27 cellular contexts compared by ENCODE assay signal in the genomic region with DNA sequence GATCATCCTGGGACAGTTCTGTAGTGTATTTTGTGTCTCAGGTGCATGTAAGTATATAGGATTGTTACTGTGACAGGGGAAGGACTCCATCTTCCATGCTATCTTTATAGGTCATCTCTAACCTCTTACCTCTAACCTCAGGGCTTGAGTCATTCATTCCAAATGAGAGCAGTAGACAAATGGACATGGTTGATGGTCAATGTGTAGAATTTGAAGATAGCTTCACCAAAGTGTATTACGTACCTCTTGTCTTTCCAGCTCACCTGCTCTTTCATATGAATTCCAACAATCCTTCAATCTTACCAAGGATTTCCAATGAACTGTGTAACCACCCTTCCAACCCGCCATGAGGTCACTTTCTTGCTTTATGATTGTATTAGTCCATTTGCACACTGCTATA.
"Had no signal": no experiment of that assay in that cellular context is flagged by ENCODE, and none has a peak within 500 bp of the region (broad histone marks: within the 10 kb centered on the region; RNA-seq: fewer than 3 reads in every experiment).

No MANE protein-coding gene starts in this region.

- H3K9me3 Mint-ChIP-seq: stimulated activated effector memory CD8-positive, alpha-beta T cell treated with anti-CD3 and anti-CD28 coated beads, Interleukin-12 subunit alpha, Interleukin-12 subunit beta, amount 100 ng/mL, for 72 hours; stimulated activated memory B cell treated with anti-CD40 and anti-IgM and Interleukin-4, amounts not matched to agents 10 μg/mL and 1 μg/mL and 100 μg/mL, for 72 hours; stimulated activated naive CD8-positive, alpha-beta T cell treated with anti-CD3 and anti-CD28 coated beads, Interleukin-15, amount 100 ng/mL, for 72 hours; stimulated activated naive CD8-positive, alpha-beta T cell treated with anti-CD3 and anti-CD28 coated beads, Interleukin-15, Interleukin-2, amounts not matched to agents 100 ng/mL and 50 ng/mL, for 24 hours; type B pancreatic cell had no signal

- H3K4me3 ChIP-seq: stomach, suprapubic skin, testis, thoracic aorta, thyroid gland, tibial artery, tibial nerve, transverse colon, upper lobe of left lung, upper lobe of right lung, uterus, vagina had no signal

- H3K36me3 Mint-ChIP-seq: stimulated activated effector memory CD8-positive, alpha-beta T cell treated with anti-CD3 and anti-CD28 coated beads, Interleukin-12 subunit alpha, Interleukin-12 subunit beta, amount 100 ng/mL, for 72 hours; stimulated activated memory B cell treated with anti-CD40 and anti-IgM and Interleukin-4, amounts not matched to agents 10 μg/mL and 1 μg/mL and 100 μg/mL, for 72 hours; stimulated activated naive B cell treated with anti-CD40 and anti-IgM and Interleukin-4, amounts not matched to agents 10 μg/mL and 1 μg/mL and 100 μg/mL, for 72 hours; type B pancreatic cell had no signal

- ATAC-seq: stimulated activated effector memory CD8-positive, alpha-beta T cell treated with anti-CD3 and anti-CD28 coated beads, Interleukin-12 subunit alpha, Interleukin-12 subunit beta, amount 100 ng/mL, for 72 hours; stimulated activated memory B cell treated with anti-CD40 and anti-IgM and Interleukin-4, amounts not matched to agents 10 μg/mL and 1 μg/mL and 100 μg/mL, for 72 hours; stimulated activated naive B cell treated with anti-CD40 and anti-IgM and Interleukin-4, amounts not matched to agents 10 μg/mL and 1 μg/mL and 100 μg/mL, for 72 hours; stimulated activated naive CD8-positive, alpha-beta T cell treated with anti-CD3 and anti-CD28 coated beads, Interleukin-15, amount 100 ng/mL, for 72 hours; stimulated activated naive CD8-positive, alpha-beta T cell treated with anti-CD3 and anti-CD28 coated beads, Interleukin-15, Interleukin-2, amounts not matched to agents 100 U/mL and 50 U/mL, for 24 hours; upper lobe of right lung had no signal

- H3K4me1 Mint-ChIP-seq: stimulated activated effector memory CD8-positive, alpha-beta T cell treated with anti-CD3 and anti-CD28 coated beads, Interleukin-12 subunit alpha, Interleukin-12 subunit beta, amount 100 ng/mL, for 72 hours; stimulated activated memory B cell treated with anti-CD40 and anti-IgM and Interleukin-4, amounts not matched to agents 10 μg/mL and 1 μg/mL and 100 μg/mL, for 72 hours; stimulated activated naive CD8-positive, alpha-beta T cell treated with anti-CD3 and anti-CD28 coated beads, Interleukin-15, amount 100 ng/mL, for 72 hours had no signal

- H3K27ac Mint-ChIP-seq: stimulated activated effector memory CD8-positive, alpha-beta T cell treated with anti-CD3 and anti-CD28 coated beads, Interleukin-12 subunit alpha, Interleukin-12 subunit beta, amount 100 ng/mL, for 72 hours; stimulated activated memory B cell treated with anti-CD40 and anti-IgM and Interleukin-4, amounts not matched to agents 10 μg/mL and 1 μg/mL and 100 μg/mL, for 72 hours; stimulated activated naive B cell treated with anti-CD40 and anti-IgM and Interleukin-4, amounts not matched to agents 10 μg/mL and 1 μg/mL and 100 μg/mL, for 72 hours; stimulated activated naive CD8-positive, alpha-beta T cell treated with anti-CD3 and anti-CD28 coated beads, Interleukin-15, amount 100 ng/mL, for 72 hours; stimulated activated naive CD8-positive, alpha-beta T cell treated with anti-CD3 and anti-CD28 coated beads, Interleukin-15, Interleukin-2, amounts not matched to agents 100 ng/mL and 50 ng/mL, for 24 hours; type B pancreatic cell had no signal

- H3K27me3 ChIP-seq: stomach, suprapubic skin, testis, thyroid gland, tibial artery, tibial nerve, transverse colon, upper lobe of left lung, upper lobe of right lung, uterus, vagina had no signal

- DNase-seq: stimulated activated CD4-positive, alpha-beta T cell treated with anti-CD3 and anti-CD28 coated beads, Interleukin-2, amount 100 ng/mL, for 48 hours; stimulated activated CD4-positive, alpha-beta T cell treated with anti-CD3 and anti-CD28 coated beads, Interleukin-4, amount 100 ng/mL, for 1 hour; stimulated activated CD4-positive, alpha-beta T cell treated with anti-CD3 and anti-CD28 coated beads, Interleukin-4, amount 100 ng/mL, for 24 hours; stimulated activated CD4-positive, alpha-beta T cell treated with anti-CD3 and anti-CD28 coated beads, Interleukin-4, amount 100 ng/mL, for 4 hours; stimulated activated CD8-positive, alpha-beta memory T cell treated with anti-CD3 and anti-CD28 coated beads, Interleukin-4, amount 100 ng/mL, for 48 hours; stimulated activated naive B cell treated with anti-CD40 and anti-IgM and Interleukin-4, amounts not matched to agents 10 μg/mL and 1 μg/mL and 100 μg/mL, for 72 hours; stimulated activated naive CD4-positive, alpha-beta T cell; stimulated activated naive CD4-positive, alpha-beta T cell treated with Interleukin-2 at 50 U/mL for 16 hours; stimulated activated naive CD8-positive, alpha-beta T cell treated with anti-CD3 and anti-CD28 coated beads, Interleukin-15, amount 100 ng/mL, for 72 hours; stimulated activated naive CD8-positive, alpha-beta T cell treated with anti-CD3 and anti-CD28 coated beads, Interleukin-15, Interleukin-2, amounts not matched to agents 100 U/mL and 50 U/mL, for 24 hours; stomach; substantia nigra; testis; thyroid gland; tibial artery; transverse colon; upper lobe of left lung; upper lobe of right lung; uterus had no signal

- H3K9me3 ChIP-seq: stomach, suprapubic skin, testis, thoracic aorta, thyroid gland, tibial artery, tibial nerve, transverse colon, upper lobe of left lung, upper lobe of right lung, uterus, vagina had no signal

- H3K36me3 ChIP-seq: stomach, suprapubic skin, thoracic aorta, thyroid gland, tibial artery, tibial nerve, transverse colon, upper lobe of left lung, upper lobe of right lung, uterus, vagina had no signal

- H3K27me3 Mint-ChIP-seq: stimulated activated memory B cell treated with anti-CD40 and anti-IgM and Interleukin-4, amounts not matched to agents 10 μg/mL and 1 μg/mL and 100 μg/mL, for 72 hours; stimulated activated naive B cell treated with anti-CD40 and anti-IgM and Interleukin-4, amounts not matched to agents 10 μg/mL and 1 μg/mL and 100 μg/mL, for 72 hours; stimulated activated naive CD8-positive, alpha-beta T cell treated with anti-CD3 and anti-CD28 coated beads, Interleukin-15, Interleukin-2, amounts not matched to agents 100 ng/mL and 50 ng/mL, for 24 hours; type B pancreatic cell had no signal

- H3K4me1 ChIP-seq: stomach, suprapubic skin, testis, thyroid gland, tibial artery, transverse colon, upper lobe of left lung, upper lobe of right lung, uterus, vagina had no signal

- H3K4me3 Mint-ChIP-seq: stimulated activated effector memory CD8-positive, alpha-beta T cell treated with anti-CD3 and anti-CD28 coated beads, Interleukin-12 subunit alpha, Interleukin-12 subunit beta, amount 100 ng/mL, for 72 hours; stimulated activated memory B cell treated with anti-CD40 and anti-IgM and Interleukin-4, amounts not matched to agents 10 μg/mL and 1 μg/mL and 100 μg/mL, for 72 hours; stimulated activated naive B cell treated with anti-CD40 and anti-IgM and Interleukin-4, amounts not matched to agents 10 μg/mL and 1 μg/mL and 100 μg/mL, for 72 hours; stimulated activated naive CD8-positive, alpha-beta T cell treated with anti-CD3 and anti-CD28 coated beads, Interleukin-15, amount 100 ng/mL, for 72 hours; stimulated activated naive CD8-positive, alpha-beta T cell treated with anti-CD3 and anti-CD28 coated beads, Interleukin-15, Interleukin-2, amounts not matched to agents 100 ng/mL and 50 ng/mL, for 24 hours; type B pancreatic cell had no signal

- H3K27ac ChIP-seq: stomach, suprapubic skin, testis, thoracic aorta, thyroid gland, tibial artery, tibial nerve, transverse colon, upper lobe of left lung, upper lobe of right lung, uterus, vagina had no signal
